2 cellular contexts compared by ENCODE assay signal in genomic region chr19:11164879-11165406, GRCh38.
TF ChIP-seq lines count a peak whose summit lies in the region.

No MANE protein-coding gene starts in this region.

TF ChIP-seq in GM23338, 12 proteins besides CTCF, POLR2A, EP300 and RAD21:
- TF ChIP-seq ZNF114 (CRISPR knock-in tag; IDR thresholded peaks at IDR 0.05) (no peak), ETS1 (IDR thresholded peaks at IDR 0.05) (no peak), STAT1 (IDR thresholded peaks at IDR 0.05; ENCODE audit: unreplicated experiment) (no peak), NANOG (IDR thresholded peaks at IDR 0.05; ENCODE audit: borderline replicate concordance) (no peak), CREB1 (CRISPR knock-in tag; IDR thresholded peaks at IDR 0.05; ENCODE audit: low read depth) (no peak), ZNF331 (CRISPR knock-in tag; IDR thresholded peaks at IDR 0.05; ENCODE audit: low read depth) (no peak), ZNF462 (CRISPR knock-in tag; IDR thresholded peaks at IDR 0.05) (no peak), REST (IDR thresholded peaks at IDR 0.05; ENCODE audit: unreplicated experiment) (no peak), EZH2phosphoT487 (IDR thresholded peaks at IDR 0.05; ENCODE audit: unreplicated experiment) (no peak), POLR2AphosphoS5 (IDR thresholded peaks at IDR 0.05; ENCODE audit: low read depth) (no peak), JUNB (IDR thresholded peaks at IDR 0.05; ENCODE audit: unreplicated experiment) (no peak)
TF ChIP-seq in GM23338: peak in this region for 0.

TF ChIP-seq in H1, 55 proteins besides CTCF, POLR2A, EP300 and RAD21:
- TF ChIP-seq RBBP5 (IDR thresholded peaks at IDR 0.05; ENCODE audit: borderline replicate concordance, low read depth, low read length) (no peak), FOSL1 (IDR thresholded peaks at IDR 0.05; ENCODE audit: insufficient read depth, low read depth, low read length) (no peak)
